Comparison of ENCODE assay signal across 1 cellular context in genomic region chr12:120016199-120016598, GRCh38. TPM values are rescaled to one million over a fixed set of nuclear protein-coding genes. Genes with fewer than 3 reads are reported as not detected.
"Had no signal": no experiment of that assay in that cellular context is flagged by ENCODE, and none has a peak within 500 bp of the region (broad histone marks: within the 10 kb centered on the region; RNA-seq: fewer than 3 reads in every experiment).

No MANE protein-coding gene starts in this region.

RNA-seq across cellular contexts. Expression of gene BICDL1, which starts 27.2 kb away (rescaled TPM):
- total RNA-seq: osteoblast had no signal
